In genomic region chr16:88446061-88446460, GRCh38 we compare ENCODE assay signal across 6 cellular contexts.
"Had no signal": no experiment of that assay in that cellular context is flagged by ENCODE, and none has a peak within 500 bp of the region (broad histone marks: within the 10 kb centered on the region; RNA-seq: fewer than 3 reads in every experiment).

No MANE protein-coding gene starts in this region.

- DNase-seq: IMR-90, KBM-7 had no signal

- H3K4me3 ChIP-seq: K562 had no signal

- ATAC-seq: K562 had no signal

- H3K27ac ChIP-seq: HL-60 had no signal

- H3K36me3 Mint-ChIP-seq: IgD-negative memory B cell had no signal

- H3K27ac Mint-ChIP-seq: IgD-negative memory B cell had no signal

- H3K4me3 Mint-ChIP-seq: IgD-negative memory B cell had no signal

- FAIRE-seq: HTR-8/SVneo, K562 had no signal
